In the genomic region with DNA sequence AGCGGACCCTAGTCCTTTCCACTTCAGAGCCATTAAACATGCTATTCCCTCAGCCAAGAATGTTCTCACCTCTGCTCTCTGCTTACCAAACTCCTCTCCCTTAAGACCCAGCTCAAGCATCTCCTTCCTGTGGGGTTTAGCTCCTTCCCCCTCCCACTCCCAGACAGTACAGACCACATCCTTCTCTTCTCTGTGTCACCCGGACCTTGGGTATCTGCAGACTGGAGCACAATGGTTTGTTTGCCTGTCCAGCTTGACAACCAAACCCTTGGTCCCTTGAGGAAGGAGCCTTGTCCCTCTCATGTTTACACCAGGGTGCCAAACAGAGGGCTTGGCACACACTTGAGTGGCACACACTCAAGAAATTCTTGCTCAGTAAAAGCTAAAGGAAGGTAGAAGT, we compare ENCODE assay signal across 29 cellular contexts. TPM values are rescaled to one million over a fixed set of nuclear protein-coding genes. Genes with fewer than 3 reads are reported as not detected.
DNase-seq lines count a peak whose midpoint lies in the region; ATAC-seq and TF ChIP-seq lines count a peak whose summit lies in the region.
"Had no signal": no experiment of that assay in that cellular context is flagged by ENCODE, and none has a peak within 500 bp of the region (broad histone marks: within the 10 kb centered on the region; RNA-seq: fewer than 3 reads in every experiment).

No MANE protein-coding gene starts in this region.

- H3K27ac Mint-ChIP-seq in activated T-cell treated with anti-CD3 and anti-CD28 coated beads, Interleukin-2, amount 50 U/mL, for 72 hours, result no peak overlapping the region
- peak overlapping the region; percentile 73 to 86 for H3K27ac Mint-ChIP-seq in T-cell
- H3K27ac Mint-ChIP-seq in stimulated activated naive CD8-positive, alpha-beta T cell treated with anti-CD3 and anti-CD28 coated beads, Interleukin-15, amount 100 ng/mL, for 72 hours, result peak overlapping the region; percentile 2 to 28
- H3K27ac Mint-ChIP-seq: CD14-positive monocyte, nephron progenitor cell had no signal

- no peaks in the 10 kb centered on the region for H3K36me3 ChIP-seq in esophagus muscularis mucosa
- H3K36me3 ChIP-seq: breast epithelium, colonic mucosa, ovary, right atrium auricular region, SJSA1, suprapubic skin had no signal

- H3K36me3 Mint-ChIP-seq in activated T-cell treated with anti-CD3 and anti-CD28 coated beads, Interleukin-2, amount 50 U/mL, for 72 hours (ENCODE audit: insufficient read depth in 2 of 2), result peaks cover 26% of the 10 kb centered on the region in 2 donors
- H3K36me3 Mint-ChIP-seq in T-cell, result peaks cover 22% of the 10 kb centered on the region

- H3K4me1 ChIP-seq in esophagus muscularis mucosa, result peaks cover 10 to 19% (median 18%) of the 10 kb centered on the region in 4 donors
- H3K4me1 ChIP-seq: breast epithelium, colonic mucosa, SJSA1 had no signal

- TF ChIP-seq CTCF in esophagus muscularis mucosa (IDR thresholded peaks at IDR 0.05) (no peak), dorsolateral prefrontal cortex (IDR thresholded peaks at IDR 0.05 in 54 of 56, conservative IDR thresholded peaks at IDR 0.05 in 2 of 56; ENCODE audit: low read depth in 1 of 56, partially characterized antibody in 56 of 56) (no peak)

- peaks cover 27% of the 10 kb centered on the region for H3K27me3 Mint-ChIP-seq in activated T-cell treated with anti-CD3 and anti-CD28 coated beads, Interleukin-2, amount 50 U/mL, for 72 hours (ENCODE audit: low read depth)
- peaks cover 37 to 56% of the 10 kb centered on the region in 2 donors for H3K27me3 Mint-ChIP-seq in T-cell
- H3K27me3 Mint-ChIP-seq in stimulated activated naive CD8-positive, alpha-beta T cell treated with anti-CD3 and anti-CD28 coated beads, Interleukin-15, amount 100 ng/mL, for 72 hours, result no peaks in the 10 kb centered on the region

- POLR2A ChIA-PET in T-cell (lab: Charles Lee), result interaction anchor here (0.5 to 0.8 kb wide), 3 partner anchors 8 to 27 kb away, joined by 3 to 4 read pairs (median 3); no protein-coding TSS in a partner anchor

- H3K27me3 ChIP-seq in esophagus muscularis mucosa (peaks cover 9 to 60% (median 39%) of the 10 kb centered on the region in 4 donors), dorsolateral prefrontal cortex (peaks cover 0 to 69% (median 44%) of the 10 kb centered on the region in 45 donors)

- H3K4me3 Mint-ChIP-seq in activated T-cell treated with anti-CD3 and anti-CD28 coated beads, Interleukin-2, amount 50 U/mL, for 72 hours, result peak overlapping the region; percentile 38 to 54
- peak overlapping the region in 2 of 3 donors; percentile 29 to 85 for H3K4me3 Mint-ChIP-seq in T-cell
- H3K4me3 Mint-ChIP-seq in stimulated activated naive CD8-positive, alpha-beta T cell treated with anti-CD3 and anti-CD28 coated beads, Interleukin-15, amount 100 ng/mL, for 72 hours, result peak overlapping the region; percentile 68 to 76
- H3K4me3 Mint-ChIP-seq: nephron progenitor cell had no signal

- no peak for TF ChIP-seq POLR2A in esophagus muscularis mucosa (IDR thresholded peaks at IDR 0.05; ENCODE audit: low read depth)

- H3K4me3 ChIP-seq in esophagus muscularis mucosa (no peak overlapping the region), dorsolateral prefrontal cortex (no peak overlapping the region)
- H3K4me3 ChIP-seq: breast epithelium, colonic mucosa, ovary, right atrium auricular region, SJSA1, suprapubic skin had no signal

- intact Hi-C loops in esophagus muscularis mucosa (cut with DNase I), result no loop called here
- intact Hi-C loops in dorsolateral prefrontal cortex (cut with DNase I), result no loop called here

- CTCF ChIA-PET in T-cell (lab: Charles Lee), result interaction anchor here in 1 of 2 donors (1.1 to 1.2 kb wide), 2 partner anchors 10 to 13 kb away, joined by 4 read pairs; no protein-coding TSS in a partner anchor

- TF ChIP-seq EP300 in esophagus muscularis mucosa (IDR thresholded peaks at IDR 0.05), result no peak

- DNase-seq in activated T-cell treated with anti-CD3 and anti-CD28 coated beads, Interleukin-2, amount 50 U/mL, for 72 hours, result peak in 1 of 2 donors; percentile 27
- DNase-seq in activated T-cell treated with anti-CD3 and anti-CD28 coated beads, Interleukin-2, amount 50 U/mL, for 48 hours, result no peak
- no peak for DNase-seq in T-cell
- peak; percentile 75 for DNase-seq in esophagus muscularis mucosa (ENCODE audit: extremely low spot score)
- DNase-seq in stimulated activated naive CD8-positive, alpha-beta T cell treated with anti-CD3 and anti-CD28 coated beads, Interleukin-15, amount 100 ng/mL, for 72 hours, result peak in 1 of 2 donors; percentile 47
- no peak for DNase-seq in AG08395 (ENCODE audit: low spot score)
- DNase-seq in dorsolateral prefrontal cortex, result no peak
- DNase-seq: activated CD4-positive, alpha-beta T cell treated with anti-CD3 and anti-CD28 coated beads for 1 hour; activated gamma-delta T cell; colonic mucosa; foreskin fibroblast; head of caudate nucleus; KBM-7; kidney; MM.1S; NCI-H1436; NCI-H2107; NCI-H446 treated with DMSO at 0.1 percent for 48 hours; nephron progenitor cell; ovary; RPMI8226 had no signal

- 92% methylated on average over 2 of the region's 2 CpGs for WGBS in esophagus muscularis mucosa

- H3K9me3 Mint-ChIP-seq in activated T-cell treated with anti-CD3 and anti-CD28 coated beads, Interleukin-2, amount 50 U/mL, for 72 hours, result peaks cover 16 to 23% of the 10 kb centered on the region in 2 donors
- H3K9me3 Mint-ChIP-seq in T-cell, result peaks cover 18 to 25% (median 22%) of the 10 kb centered on the region in 3 donors
- H3K9me3 Mint-ChIP-seq in stimulated activated naive CD8-positive, alpha-beta T cell treated with anti-CD3 and anti-CD28 coated beads, Interleukin-15, amount 100 ng/mL, for 72 hours, result peaks cover 26 to 28% of the 10 kb centered on the region in 2 donors

- ATAC-seq in activated T-cell treated with anti-CD3 and anti-CD28 coated beads, Interleukin-2, amount 50 U/mL, for 72 hours (replicated peaks in 1 of 2), result peak in 1 of 2 donors; percentile 44
- ATAC-seq in T-cell (replicated peaks in 1 of 4) (peak; percentile 45 to 53 (median 51)), HG03354 (IDR thresholded peaks at IDR 0.05; ENCODE audit: poor library complexity, severe bottlenecking, unreplicated experiment) (no peak)
- peak; percentile 66 for ATAC-seq in stimulated activated naive CD8-positive, alpha-beta T cell treated with anti-CD3 and anti-CD28 coated beads, Interleukin-15, amount 100 ng/mL, for 72 hours

- peaks cover 0 to 21% (median 10%) of the 10 kb centered on the region in 4 donors for H3K9me3 ChIP-seq in esophagus muscularis mucosa
- H3K9me3 ChIP-seq: colonic mucosa, ovary, suprapubic skin had no signal

- H3K4me1 Mint-ChIP-seq in activated T-cell treated with anti-CD3 and anti-CD28 coated beads, Interleukin-2, amount 50 U/mL, for 72 hours (ENCODE audit: low read depth), result peaks cover 40% of the 10 kb centered on the region
- peaks cover 46 to 47% (median 46%) of the 10 kb centered on the region in 3 donors for H3K4me1 Mint-ChIP-seq in T-cell
- peaks cover 44% of the 10 kb centered on the region for H3K4me1 Mint-ChIP-seq in stimulated activated naive CD8-positive, alpha-beta T cell treated with anti-CD3 and anti-CD28 coated beads, Interleukin-15, amount 100 ng/mL, for 72 hours

- H3K27ac ChIP-seq in esophagus muscularis mucosa (replicated peaks in 1 of 4) (no peak overlapping the region), dorsolateral prefrontal cortex (no peak overlapping the region)
- H3K27ac ChIP-seq: breast epithelium, colonic mucosa, ovary, right atrium auricular region, SJSA1, suprapubic skin had no signal

RNA-seq across cellular contexts. Expression of gene CD8A, which starts 4.2 kb away (rescaled TPM):
- 100 to 1,000 TPM; 180 to 222 TPM for total RNA-seq in activated T-cell treated with anti-CD3 and anti-CD28 coated beads, Interleukin-2, amount 50 U/mL, for 72 hours
- 100 to 1,000 TPM in 4 of 5 donors, 10 to 100 TPM in 1; 92.1 to 194 (median 158) TPM for total RNA-seq in T-cell
- total RNA-seq in esophagus muscularis mucosa, result 1 to 10 TPM in 3 of 4 donors, under 1 TPM in 1; 0.83 to 5.5 (median 1.1) TPM
- total RNA-seq in dorsolateral prefrontal cortex, result 1 to 10 TPM in 119 of 120 experiments, under 1 TPM in 1; 0.88 to 5.0 (median 2.7) TPM
- total RNA-seq: Daoy, SJSA1, urinary bladder had no signal

Comparison
In these comparisons a context has a peak if more than half of its experiments do, and no peak if none do; other contexts are left out.
1. RNA of gene CD8A, which starts 4.2 kb away (total RNA-seq): 180 to 222 TPM in activated T-cell treated with anti-CD3 and anti-CD28 coated beads, Interleukin-2, amount 50 U/mL, for 72 hours and 92.1 to 194 TPM in T-cell; 0.88 to 5.0 TPM in dorsolateral prefrontal cortex and 0.83 to 5.5 TPM in esophagus muscularis mucosa; every median in the first group is over 10 times any median in the second.
2. Peak in every context shown above with its lines, with median percentiles within 50 percentile points of each other: H3K4me3 Mint-ChIP-seq.